Comparison of ENCODE assay signal across 28 cellular contexts in genomic region chr1:182280521-182280920, GRCh38.
A peak's percentile ranks its signal among the peaks of the same experiment; 100 is the strongest.
DNase-seq lines count a peak whose midpoint lies in the region; ATAC-seq and TF ChIP-seq lines count a peak whose summit lies in the region.
"Had no signal": no experiment of that assay in that cellular context is flagged by ENCODE, and none has a peak within 500 bp of the region (broad histone marks: within the 10 kb centered on the region; RNA-seq: fewer than 3 reads in every experiment).

No MANE protein-coding gene starts in this region.

- no CpG with 5 or more reads among the region's 3 CpGs for WGBS in H9 (ENCODE audit: extremely low coverage, insufficient read length, low lambda C conversion rate)
- WGBS in neuronal stem cell (ENCODE audit: extremely low coverage in 2 of 2, insufficient read length in 2 of 2, insufficient replicate concordance in 1 of 2), 2 donors, result no CpG with 5 or more reads among the region's 3 CpGs

- no peak overlapping the region for H2AFZ ChIP-seq in H9 (ENCODE audit: low read length)
- H2AFZ ChIP-seq in neuronal stem cell (ENCODE audit: low read length), result peak overlapping the region; percentile 72

- peaks cover 2% of the 10 kb centered on the region for H3K4me1 ChIP-seq in H9 (ENCODE audit: insufficient read depth, low read length)
- peaks cover 15% of the 10 kb centered on the region in 2 donors for H3K4me1 ChIP-seq in neuronal stem cell (ENCODE audit: control insufficient read depth in 2 of 2, insufficient read depth in 1 of 2, low read depth in 1 of 2, low read length in 2 of 2)
- H3K4me1 ChIP-seq: Peyer's patch, psoas muscle had no signal

- H3K14ac ChIP-seq in H9 (ENCODE audit: insufficient read depth, low read length), result no peak overlapping the region
- no peak overlapping the region for H3K14ac ChIP-seq in neuronal stem cell (ENCODE audit: low read length)

- H3K18ac ChIP-seq in H9 (ENCODE audit: insufficient read length, low read depth, low read length) (no peak overlapping the region), neuronal stem cell (ENCODE audit: low read length) (peak overlapping the region; percentile 9)

- peak overlapping the region; percentile 14 for H2BK20ac ChIP-seq in H9 (ENCODE audit: low read depth, low read length, poor library complexity, severe bottlenecking)

- H3K4ac ChIP-seq in H9 (ENCODE audit: low read depth, low read length) (no peak overlapping the region), neuronal stem cell (ENCODE audit: low read length) (no peak overlapping the region)

- H2BK15ac ChIP-seq in H9 (ENCODE audit: low read depth, low read length), result no peak overlapping the region
- H2BK15ac ChIP-seq in neuronal stem cell (ENCODE audit: low read length), result no peak overlapping the region

- H4K20me1 ChIP-seq in H9 (ENCODE audit: control insufficient read depth, insufficient read depth, insufficient read length), result no peaks in the 10 kb centered on the region

- no peak overlapping the region for H3K27ac Mint-ChIP-seq in H9
- H3K27ac Mint-ChIP-seq: activated CD4-positive, alpha-beta memory T cell treated with anti-CD3 and anti-CD28 coated beads, Interleukin-2, amount 10 ng/mL, durations not matched to agents 7 days and 5 days; activated naive CD4-positive, alpha-beta T cell treated with anti-CD3 and anti-CD28 coated beads for 36 hours; activated T-helper 1 cell treated with anti-CD3 and anti-CD28 coated beads, Interleukin-12 subunit alpha, Interleukin-12 subunit beta, Interleukin-2, Interleukin-4 antibody, amounts not matched to agents 30 ng/mL and 10 ng/mL and 1 ng/mL, durations not matched to agents 14 hours and 24 hours and 36 hours; CD14-positive monocyte; naive thymus-derived CD8-positive, alpha-beta T cell; type B pancreatic cell had no signal

- H2BK120ac ChIP-seq in H9 (ENCODE audit: low read depth, low read length, poor library complexity, severe bottlenecking) (no peak overlapping the region), neuronal stem cell (ENCODE audit: low read depth, low read length) (no peak overlapping the region)

- H3K4me3 Mint-ChIP-seq in H9, result no peak overlapping the region
- H3K4me3 Mint-ChIP-seq: activated CD4-positive, alpha-beta memory T cell treated with anti-CD3 and anti-CD28 coated beads, Interleukin-2, amount 10 ng/mL, durations not matched to agents 7 days and 5 days; activated naive CD4-positive, alpha-beta T cell treated with anti-CD3 and anti-CD28 coated beads for 36 hours; activated T-helper 1 cell treated with anti-CD3 and anti-CD28 coated beads, Interleukin-12 subunit alpha, Interleukin-12 subunit beta, Interleukin-2, Interleukin-4 antibody, amounts not matched to agents 30 ng/mL and 10 ng/mL and 1 ng/mL, durations not matched to agents 14 hours and 24 hours and 36 hours; CD14-positive monocyte; naive thymus-derived CD8-positive, alpha-beta T cell; type B pancreatic cell had no signal

- H3K9ac ChIP-seq in H9 (ENCODE audit: extremely low read depth, insufficient read length, low read length), result no peak overlapping the region
- H3K9ac ChIP-seq in neuronal stem cell (ENCODE audit: low read depth, low read length, poor library complexity), result no peak overlapping the region

- H3K27me3 ChIP-seq in H9 (ENCODE audit: insufficient read depth, low read length), result no peaks in the 10 kb centered on the region
- H3K27me3 ChIP-seq in WERI-Rb-1 (ENCODE audit: insufficient read depth, low read depth, severe bottlenecking), result peaks cover 3% of the 10 kb centered on the region
- no peaks in the 10 kb centered on the region for H3K27me3 ChIP-seq in neuronal stem cell (ENCODE audit: control insufficient read depth in 3 of 3, insufficient read depth in 3 of 3, low read depth in 1 of 3, low read length in 3 of 3)
- H3K27me3 ChIP-seq: Peyer's patch had no signal

- H3K9me3 ChIP-seq in H9 (ENCODE audit: control insufficient read depth, low read depth, low read length) (no peaks in the 10 kb centered on the region), WERI-Rb-1 (ENCODE audit: severe bottlenecking) (no peaks in the 10 kb centered on the region), neuronal stem cell (replicated peaks in 1 of 2; ENCODE audit: control insufficient read depth in 2 of 2, insufficient read depth in 1 of 2, low read depth in 1 of 2, low read length in 2 of 2) (no peaks in the 10 kb centered on the region)
- H3K9me3 ChIP-seq: lower lobe of right lung, Peyer's patch, psoas muscle had no signal

- no peak for TF ChIP-seq CTCF in H9 (conservative IDR thresholded peaks at IDR 0.05)
- no peak for TF ChIP-seq CTCF in WERI-Rb-1 (IDR thresholded peaks at IDR 0.05; ENCODE audit: low read depth, low read length)

- no peaks in the 10 kb centered on the region for H3K36me3 Mint-ChIP-seq in H9 (ENCODE audit: insufficient read depth in 1 of 3, low read depth in 3 of 3)
- H3K36me3 Mint-ChIP-seq: CD14-positive monocyte; naive thymus-derived CD8-positive, alpha-beta T cell; type B pancreatic cell had no signal

- no peaks in the 10 kb centered on the region for H3K23me2 ChIP-seq in H9 (ENCODE audit: insufficient read length, low read depth, low read length, poor library complexity, severe bottlenecking)

- peak; percentile 52 for DNase-seq in DMS53 (lab: John Stamatoyannopoulos, UW)
- DNase-seq in DMS53 treated with DMSO at 0.1 percent for 48 hours (lab: John Stamatoyannopoulos, UW; ENCODE audit: unreplicated experiment), result no peak
- no peak for DNase-seq in H9
- peak; percentile 14 for DNase-seq in WERI-Rb-1
- no peak for DNase-seq in neuronal stem cell (ENCODE audit: low spot score)
- no peak for DNase-seq in SK-N-DZ (ENCODE audit: low spot score)
- no peak for DNase-seq in kidney glomerular epithelial cell (lab: John Stamatoyannopoulos, UW)
- DNase-seq: 8988T; activated CD4-positive, alpha-beta memory T cell treated with anti-CD3 and anti-CD28 coated beads, Interleukin-2, amount 10 ng/mL, durations not matched to agents 7 days and 5 days; activated CD4-positive, CD25-positive, alpha-beta regulatory T cell treated with anti-CD3 and anti-CD28 coated beads, Interleukin-2, amount 50 U/mL, for 72 hours; activated CD8-positive, alpha-beta memory T cell treated with anti-CD3 and anti-CD28 coated beads, Interleukin-2, amount 50 U/mL, for 4 hours; activated naive CD4-positive, alpha-beta T cell treated with anti-CD3 and anti-CD28 coated beads for 36 hours; cerebellar nuclear complex; KBM-7; kidney; lower lobe of right lung; naive thymus-derived CD8-positive, alpha-beta T cell; NCI-H1105 treated with DMSO at 0.1 percent for 48 hours; NCI-H2081; NCI-H446 treated with DMSO at 0.1 percent for 48 hours; Peyer's patch; SHP77 treated with DMSO at 0.1 percent for 48 hours; stimulated activated CD4-positive, alpha-beta T cell treated with anti-CD3 and anti-CD28 coated beads, Interleukin-4, amount 100 ng/mL, for 1 hour had no signal

- H4K91ac ChIP-seq in H9 (ENCODE audit: insufficient read length, low read depth, low read length) (no peak overlapping the region), neuronal stem cell (ENCODE audit: low read depth, low read length, poor library complexity) (no peak overlapping the region)

- no peak overlapping the region for H2BK12ac ChIP-seq in H9 (ENCODE audit: insufficient read length, low read depth, low read length)
- no peak overlapping the region for H2BK12ac ChIP-seq in neuronal stem cell (ENCODE audit: low read length)

- no peak overlapping the region for H3K56ac ChIP-seq in H9 (ENCODE audit: insufficient read length, low read depth, low read length)

- H4K8ac ChIP-seq in H9 (replicated peaks; ENCODE audit: insufficient read length, low read depth, low read length), result no peak overlapping the region
- H4K8ac ChIP-seq in neuronal stem cell (ENCODE audit: low read depth, low read length), result no peak overlapping the region

- no peaks in the 10 kb centered on the region for H3K79me1 ChIP-seq in H9 (ENCODE audit: insufficient read depth, low read depth, low read length, poor library complexity, severe bottlenecking)
- H3K79me1 ChIP-seq in neuronal stem cell (ENCODE audit: low read depth, low read length), result no peaks in the 10 kb centered on the region

- no peaks in the 10 kb centered on the region for H3K27me3 Mint-ChIP-seq in H9 (ENCODE audit: low read depth)
- H3K27me3 Mint-ChIP-seq: type B pancreatic cell had no signal

- H2BK5ac ChIP-seq in H9 (ENCODE audit: insufficient read length, low read length), result no peak overlapping the region
- H2BK5ac ChIP-seq in neuronal stem cell (ENCODE audit: low read length), result no peak overlapping the region

- no peaks in the 10 kb centered on the region for H3K79me2 ChIP-seq in H9 (ENCODE audit: insufficient read depth, low read length)

- H3K4me1 Mint-ChIP-seq in H9, result peaks cover 0 to 5% of the 10 kb centered on the region in 2 experiments; a peak in 2 of 4 replicates
- H3K4me1 Mint-ChIP-seq: CD14-positive monocyte had no signal

- H3K27ac ChIP-seq in H9 (ENCODE audit: insufficient read length, low read depth, low read length), result no peak overlapping the region
- no peak overlapping the region for H3K27ac ChIP-seq in WERI-Rb-1
- peak overlapping the region; percentile 62 for H3K27ac ChIP-seq in neuronal stem cell (replicated peaks; ENCODE audit: low read length)
- H3K27ac ChIP-seq: lower lobe of right lung, psoas muscle had no signal

- H2AK5ac ChIP-seq in H9 (ENCODE audit: insufficient read length, low read length), result no peak overlapping the region
- no peak overlapping the region for H2AK5ac ChIP-seq in neuronal stem cell (ENCODE audit: low read depth, low read length)

- H3K9me3 Mint-ChIP-seq in H9, result no peaks in the 10 kb centered on the region
- H3K9me3 Mint-ChIP-seq: activated CD4-positive, alpha-beta memory T cell treated with anti-CD3 and anti-CD28 coated beads, Interleukin-2, amount 10 ng/mL, durations not matched to agents 7 days and 5 days; activated naive CD4-positive, alpha-beta T cell treated with anti-CD3 and anti-CD28 coated beads for 36 hours; activated T-helper 1 cell treated with anti-CD3 and anti-CD28 coated beads, Interleukin-12 subunit alpha, Interleukin-12 subunit beta, Interleukin-2, Interleukin-4 antibody, amounts not matched to agents 30 ng/mL and 10 ng/mL and 1 ng/mL, durations not matched to agents 14 hours and 24 hours and 36 hours; naive thymus-derived CD8-positive, alpha-beta T cell; type B pancreatic cell had no signal

- H3K23ac ChIP-seq in H9 (ENCODE audit: insufficient read length, low read depth, low read length), result no peak overlapping the region
- no peak overlapping the region for H3K23ac ChIP-seq in neuronal stem cell (ENCODE audit: low read depth, low read length, poor library complexity)

- no peak overlapping the region for H4K5ac ChIP-seq in H9 (ENCODE audit: insufficient read length, low read depth, low read length)

- no peak overlapping the region for H3T11ph ChIP-seq in H9 (ENCODE audit: low read length)

- H3K36me3 ChIP-seq in WERI-Rb-1 (no peaks in the 10 kb centered on the region), neuronal stem cell (replicated peaks in 1 of 2; ENCODE audit: control insufficient read depth in 2 of 2, insufficient read depth in 2 of 2, low read length in 2 of 2) (no peaks in the 10 kb centered on the region)
- H3K36me3 ChIP-seq: lower lobe of right lung, Peyer's patch had no signal

- H3K4me3 ChIP-seq in WERI-Rb-1 (ENCODE audit: low read depth, low read length) (no peak overlapping the region), neuronal stem cell (ENCODE audit: low read length in 2 of 2) (no peak overlapping the region)
- H3K4me3 ChIP-seq: lower lobe of right lung, Peyer's patch, psoas muscle had no signal

- ATAC-seq in HG03025 (IDR thresholded peaks at IDR 0.05; ENCODE audit: low FRiP score, unreplicated experiment), result no peak
- ATAC-seq: lower lobe of right lung; naive thymus-derived CD8-positive, alpha-beta T cell had no signal

- H3K4me2 ChIP-seq in H9 (ENCODE audit: insufficient read depth, insufficient read length, low read length) (no peak overlapping the region), neuronal stem cell (ENCODE audit: insufficient read depth, low read length, poor library complexity, severe bottlenecking) (no peak overlapping the region)

Comparison
In these comparisons a context has a peak if more than half of its experiments do, and no peak if none do; other contexts are left out.
1. DNase-seq: peak in DMS53 (single experiment) and WERI-Rb-1 (single experiment); none in DMS53 treated with DMSO at 0.1 percent for 48 hours (single experiment), H9 (single experiment), neuronal stem cell (single experiment), SK-N-DZ (single experiment) and kidney glomerular epithelial cell (single experiment).